1 cellular context compared by ENCODE assay signal in genomic region chr3:72523409-72524172, GRCh38.
TF ChIP-seq lines count a peak whose summit lies in the region.

No MANE protein-coding gene starts in this region.

TF ChIP-seq in WTC11, 78 proteins besides CTCF, POLR2A, EP300 and RAD21 (continued from another document):
- no peak for TF ChIP-seq HMGXB4 (CRISPR knock-in tag; IDR thresholded peaks at IDR 0.05)
- TF ChIP-seq PRDM15 (CRISPR knock-in tag; IDR thresholded peaks at IDR 0.05) = no peak
